11 cellular contexts compared by ENCODE assay signal in the genomic region with DNA sequence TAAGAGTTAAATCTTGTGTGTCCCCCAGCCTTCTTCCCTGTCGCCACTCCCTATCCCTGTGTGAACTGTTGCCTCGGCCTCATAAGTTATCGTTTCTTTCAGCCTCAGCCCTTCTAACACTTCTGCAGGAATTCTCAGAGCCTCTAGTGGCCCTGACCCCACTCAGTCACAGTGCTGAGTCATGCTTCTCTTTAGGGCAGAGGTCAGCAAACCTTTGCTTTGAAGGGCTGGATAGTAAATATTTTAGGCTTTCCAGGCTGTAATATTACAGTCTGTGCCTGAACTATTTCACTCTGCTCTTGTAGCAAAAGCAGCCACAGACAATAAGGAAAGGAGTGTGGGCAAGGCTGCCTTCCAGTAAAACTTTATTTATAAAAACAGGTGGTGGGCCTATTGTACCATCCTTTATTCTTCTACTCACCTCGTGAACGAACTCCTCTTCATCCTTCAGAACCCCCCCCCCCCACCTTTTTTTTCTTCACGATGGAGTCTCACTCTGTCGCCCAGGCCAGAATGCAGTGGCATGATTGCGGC. TPM values are rescaled to one million over a fixed set of nuclear protein-coding genes. Genes with fewer than 3 reads are reported as not detected.
DNase-seq lines count a peak whose midpoint lies in the region; ATAC-seq and TF ChIP-seq lines count a peak whose summit lies in the region.
"Had no signal": no experiment of that assay in that cellular context is flagged by ENCODE, and none has a peak within 500 bp of the region (broad histone marks: within the 10 kb centered on the region; RNA-seq: fewer than 3 reads in every experiment).

No MANE protein-coding gene starts in this region.

- peak overlapping the region; percentile 13 for H3K27ac Mint-ChIP-seq in endodermal cell
- peak overlapping the region in 4 of 6 donors; percentile 56 to 89 (median 80) for H3K27ac Mint-ChIP-seq in naive B cell

- H3K9me3 ChIP-seq in endodermal cell (ENCODE audit: control insufficient read depth, low read length) = peaks cover 11% of the 10 kb centered on the region

- DNase-seq in AG10803 (ENCODE audit: low read depth) (peak; percentile 46), LHCN-M2 (ENCODE audit: low read depth) (peak; percentile 67), endodermal cell (no peak), naive B cell (no peak), caudate nucleus (lab: John Stamatoyannopoulos, UW) (no peak), NCI-H2107 treated with DMSO at 0.1 percent for 48 hours (lab: John Stamatoyannopoulos, UW; ENCODE audit: unreplicated experiment) (no peak)
- no peak for DNase-seq in activated T-cell treated with anti-CD3 and anti-CD28 coated beads, Interleukin-2, amount 50 U/mL, for 1 hour
- DNase-seq: DND-41, GOT3, NCI-H526 treated with DMSO at 0.1 percent for 48 hours had no signal

- H3K36me3 ChIP-seq in endodermal cell (ENCODE audit: control insufficient read depth, insufficient read depth, low read length) = peaks cover 17% of the 10 kb centered on the region

- ATAC-seq in naive B cell (ENCODE audit: low read depth in 2 of 2) = no peak
- ATAC-seq in HG03196 (IDR thresholded peaks at IDR 0.05; ENCODE audit: unreplicated experiment) = no peak

- H3K27me3 ChIP-seq in endodermal cell (ENCODE audit: control insufficient read depth, insufficient read depth, low read length, poor library complexity, severe bottlenecking) = no peaks in the 10 kb centered on the region

- H3K27ac ChIP-seq in endodermal cell (ENCODE audit: low read depth, low read length) (no peak overlapping the region), caudate nucleus (ENCODE audit: low read depth, low read length) (no peak overlapping the region)

- H3K36me3 Mint-ChIP-seq in endodermal cell (ENCODE audit: low read depth) (peaks cover 38% of the 10 kb centered on the region), naive B cell (peaks cover 3 to 8% of the 10 kb centered on the region in 2 donors)

- peaks cover 6% of the 10 kb centered on the region for H3K9me3 Mint-ChIP-seq in endodermal cell
- H3K9me3 Mint-ChIP-seq in naive B cell = no peaks in the 10 kb centered on the region

- H3K4me3 Mint-ChIP-seq in endodermal cell = no peak overlapping the region
- no peak overlapping the region for H3K4me3 Mint-ChIP-seq in naive B cell

- no peaks in the 10 kb centered on the region for H3K4me1 ChIP-seq in endodermal cell (ENCODE audit: control insufficient read depth, insufficient read depth, low read length)

- peaks cover 2% of the 10 kb centered on the region for H3K4me1 Mint-ChIP-seq in endodermal cell
- peaks cover 28 to 55% (median 42%) of the 10 kb centered on the region in 3 donors for H3K4me1 Mint-ChIP-seq in naive B cell

- H3K9ac ChIP-seq in endodermal cell (ENCODE audit: extremely low read depth, low read length, poor library complexity, severe bottlenecking) = no peak overlapping the region

- 82 to 85% methylated on average over 6 to 8 of the region's 8 CpGs for WGBS in endodermal cell (ENCODE audit: insufficient coverage in 1 of 2, insufficient read length in 1 of 2), 2 experiments

- H3K27me3 Mint-ChIP-seq in endodermal cell (ENCODE audit: insufficient read depth) = no peaks in the 10 kb centered on the region
- H3K27me3 Mint-ChIP-seq in naive B cell = no peaks in the 10 kb centered on the region

- H3K4me3 ChIP-seq in AG10803 (ENCODE audit: low read length) (no peak overlapping the region), endodermal cell (ENCODE audit: low read length) (no peak overlapping the region)

- TF ChIP-seq CTCF in AG10803 (conservative IDR thresholded peaks at IDR 0.05; ENCODE audit: low read length) = no peak
- TF ChIP-seq CTCF in endodermal cell (conservative IDR thresholded peaks at IDR 0.05) = no peak

RNA-seq across cellular contexts. Expression of a gene that starts 22.1 kb away (rescaled TPM):
- total RNA-seq in LHCN-M2 (2014; rRNA removed) (50.7 and 52.1 TPM in 2 replicates), endodermal cell (10 to 100 TPM; 79.4 to 96.8 TPM)
- 48.8 TPM for polyA plus RNA-seq in LHCN-M2 (2012)
- 92.6 TPM for polyA plus RNA-seq in endodermal cell (2013, experiment 1 of 2)
- 90.7 TPM for polyA plus RNA-seq in endodermal cell (2013, experiment 2 of 2)
- polyA plus RNA-seq in naive B cell (ENCODE audit: low read depth in 6 of 6) = 10 to 100 TPM in 2 of 6 donors, 1 to 10 TPM in 4; 3.1 to 34.9 (median 6.9) TPM

RNA-seq across cellular contexts. Expression of a gene that starts 22.4 kb away (rescaled TPM):
- total RNA-seq in LHCN-M2 (2014; rRNA removed) (16.3 and 19.8 TPM in 2 replicates), endodermal cell (10 to 100 TPM; 19.4 to 19.9 TPM)
- 14.4 TPM for polyA plus RNA-seq in LHCN-M2 (2012)
- 26.3 TPM for polyA plus RNA-seq in endodermal cell (2013, experiment 1 of 2)
- 17.7 TPM for polyA plus RNA-seq in endodermal cell (2013, experiment 2 of 2)
- polyA plus RNA-seq in naive B cell (ENCODE audit: low read depth in 6 of 6) = 10 to 100 TPM in 2 of 6 donors, 1 to 10 TPM in 4; 3.9 to 11.4 (median 7.2) TPM

Comparison
In these comparisons a context has a peak if more than half of its experiments do, and no peak if none do; other contexts are left out.
1. DNase-seq: peak in AG10803 (single experiment) and LHCN-M2 (single experiment); none in endodermal cell (single experiment), naive B cell (single experiment), caudate nucleus (0 of 61), activated T-cell treated with anti-CD3 and anti-CD28 coated beads, Interleukin-2, amount 50 U/mL, for 1 hour (single experiment) and NCI-H2107 treated with DMSO at 0.1 percent for 48 hours (single experiment).